8 cellular contexts compared by ENCODE assay signal in genomic region chr7:74417419-74417971, GRCh38. TPM values are rescaled to one million over a fixed set of nuclear protein-coding genes. Genes with fewer than 3 reads are reported as not detected.
A peak's percentile ranks its signal among the peaks of the same experiment; 100 is the strongest.
DNase-seq lines count a peak whose midpoint lies in the region; ATAC-seq and TF ChIP-seq lines count a peak whose summit lies in the region.

No MANE protein-coding gene starts in this region.

- no peak overlapping the region for H3K4me3 Mint-ChIP-seq in H9
- no peak overlapping the region for H3K4me3 Mint-ChIP-seq in naive thymus-derived CD8-positive, alpha-beta T cell

- no peak overlapping the region for H2BK5ac ChIP-seq in H9 (ENCODE audit: insufficient read length, low read length)

- no peak overlapping the region for H3K18ac ChIP-seq in H9 (ENCODE audit: insufficient read length, low read depth, low read length)

- no peak overlapping the region for H3K27ac ChIP-seq in H9 (ENCODE audit: insufficient read length, low read depth, low read length)
- no peak overlapping the region for H3K27ac ChIP-seq in esophagus muscularis mucosa (replicated peaks in 1 of 4)

- H3K9ac ChIP-seq in H9 (ENCODE audit: extremely low read depth, insufficient read length, low read length): no peak overlapping the region

- no peak overlapping the region for H3K23ac ChIP-seq in H9 (ENCODE audit: insufficient read length, low read depth, low read length)

- no peak overlapping the region for H3K56ac ChIP-seq in H9 (ENCODE audit: insufficient read length, low read depth, low read length)

- no peak overlapping the region for H3T11ph ChIP-seq in H9 (ENCODE audit: low read length)

- no peak overlapping the region for H2BK15ac ChIP-seq in H9 (ENCODE audit: low read depth, low read length)

- TF ChIP-seq EP300 in esophagus muscularis mucosa (IDR thresholded peaks at IDR 0.05): no peak

- no peaks in the 10 kb centered on the region for H3K79me2 ChIP-seq in H9 (ENCODE audit: insufficient read depth, low read length)

- no CpG with 5 or more reads among the region's 16 CpGs for WGBS in H9 (ENCODE audit: extremely low coverage, insufficient read length, low lambda C conversion rate)
- 30% methylated on average over 15 of the region's 16 CpGs for WGBS in esophagus muscularis mucosa

- H4K8ac ChIP-seq in H9 (replicated peaks; ENCODE audit: insufficient read length, low read depth, low read length): no peak overlapping the region

- H3K79me1 ChIP-seq in H9 (ENCODE audit: insufficient read depth, low read depth, low read length, poor library complexity, severe bottlenecking): no peaks in the 10 kb centered on the region

- H3K4me1 ChIP-seq in H9 (ENCODE audit: insufficient read depth, low read length) (no peaks in the 10 kb centered on the region), esophagus muscularis mucosa (peaks cover 3 to 12% (median 6%) of the 10 kb centered on the region in 4 donors)

- peak in 1 of 2 donors; percentile 64 for ATAC-seq in naive thymus-derived CD8-positive, alpha-beta T cell
- no peak for ATAC-seq in HG03521 (IDR thresholded peaks at IDR 0.05; ENCODE audit: unreplicated experiment)

- intact Hi-C loops in esophagus muscularis mucosa (cut with DNase I): loop anchor here (5.0 kb wide), 1 partner anchor 150 kb away; no protein-coding TSS in a partner anchor

- H2BK20ac ChIP-seq in H9 (ENCODE audit: low read depth, low read length, poor library complexity, severe bottlenecking): no peak overlapping the region

- no peak overlapping the region for H2AK5ac ChIP-seq in H9 (ENCODE audit: insufficient read length, low read length)

- DNase-seq in Ammon's horn (ENCODE audit: low spot score) (peak; percentile 85), H9 (peak; percentile 83), NOMO-1 treated with DMSO at 0.1 percent for 48 hours (lab: John Stamatoyannopoulos, UW; ENCODE audit: unreplicated experiment) (peak; percentile 75), activated T-cell treated with anti-CD3 and anti-CD28 coated beads for 1 hour (ENCODE audit: low read depth) (peak; percentile 49), esophagus muscularis mucosa (ENCODE audit: extremely low spot score) (no peak)
- peak; percentile 21 to 74 (median 50) for DNase-seq in naive thymus-derived CD8-positive, alpha-beta T cell
- peak; percentile 27 for DNase-seq in stimulated activated CD8-positive, alpha-beta memory T cell treated with anti-CD3 and anti-CD28 coated beads, Interleukin-7, amount 100 ng/mL, for 24 hours (ENCODE audit: low read depth)

- H3K4me1 Mint-ChIP-seq in H9: peaks cover 0 to 2% of the 10 kb centered on the region in 2 experiments; a peak in 1 of 4 replicates
- peaks cover 0 to 4% (median 0%) of the 10 kb centered on the region in 4 donors for H3K4me1 Mint-ChIP-seq in naive thymus-derived CD8-positive, alpha-beta T cell

- H4K91ac ChIP-seq in H9 (ENCODE audit: insufficient read length, low read depth, low read length): no peak overlapping the region

- H4K20me1 ChIP-seq in H9 (ENCODE audit: control insufficient read depth, insufficient read depth, insufficient read length): no peaks in the 10 kb centered on the region

- H3K14ac ChIP-seq in H9 (ENCODE audit: insufficient read depth, low read length): no peak overlapping the region; the same call in 1 of the 2 replicates

- no peak overlapping the region for H3K4me2 ChIP-seq in H9 (ENCODE audit: insufficient read depth, insufficient read length, low read length)

- no peak overlapping the region for H2BK120ac ChIP-seq in H9 (ENCODE audit: low read depth, low read length, poor library complexity, severe bottlenecking)

- H3K9me3 ChIP-seq in H9 (ENCODE audit: control insufficient read depth, low read depth, low read length): no peaks in the 10 kb centered on the region
- no peaks in the 10 kb centered on the region for H3K9me3 ChIP-seq in esophagus muscularis mucosa

- TF ChIP-seq CTCF in H9 (conservative IDR thresholded peaks at IDR 0.05) (peak; percentile 97), esophagus muscularis mucosa (IDR thresholded peaks at IDR 0.05) (peak; percentile 88 to 97 (median 95))

- H3K36me3 ChIP-seq in esophagus muscularis mucosa: no peaks in the 10 kb centered on the region

- H3K27me3 Mint-ChIP-seq in H9 (ENCODE audit: low read depth): no peaks in the 10 kb centered on the region; the same call in 1 of the 2 replicates
- H3K27me3 Mint-ChIP-seq in naive thymus-derived CD8-positive, alpha-beta T cell: no peaks in the 10 kb centered on the region

- H3K9me3 Mint-ChIP-seq in H9: no peaks in the 10 kb centered on the region; a peak in 3 of 5 replicates
- no peaks in the 10 kb centered on the region for H3K9me3 Mint-ChIP-seq in naive thymus-derived CD8-positive, alpha-beta T cell

- no peak overlapping the region for H3K4ac ChIP-seq in H9 (ENCODE audit: low read depth, low read length)

- H3K4me3 ChIP-seq in esophagus muscularis mucosa: no peak overlapping the region

- no peak overlapping the region for H4K5ac ChIP-seq in H9 (ENCODE audit: insufficient read length, low read depth, low read length)

- H2AFZ ChIP-seq in H9 (ENCODE audit: low read length): no peak overlapping the region

- H3K27me3 ChIP-seq in H9 (ENCODE audit: insufficient read depth, low read length): no peaks in the 10 kb centered on the region
- H3K27me3 ChIP-seq in esophagus muscularis mucosa: peaks cover 0 to 18% (median 0%) of the 10 kb centered on the region in 4 donors

- no peak for TF ChIP-seq POLR2A in esophagus muscularis mucosa (IDR thresholded peaks at IDR 0.05; ENCODE audit: low read depth)

- H3K23me2 ChIP-seq in H9 (ENCODE audit: insufficient read length, low read depth, low read length, poor library complexity, severe bottlenecking): no peaks in the 10 kb centered on the region

- H3K36me3 Mint-ChIP-seq in H9 (ENCODE audit: insufficient read depth in 1 of 3, low read depth in 3 of 3): peaks cover 0 to 1% (median 0%) of the 10 kb centered on the region in 3 experiments; a peak in 1 of 7 replicates
- no peaks in the 10 kb centered on the region for H3K36me3 Mint-ChIP-seq in naive thymus-derived CD8-positive, alpha-beta T cell

- POLR2A ChIA-PET in naive thymus-derived CD8-positive, alpha-beta T cell (lab: Charles Lee): interaction anchor here (0.5 kb wide), 1 partner anchor 243 kb away, joined by 3 read pairs; no protein-coding TSS in a partner anchor

- peak overlapping the region in 1 of 3 experiments; percentile 76; a peak in 1 of 7 replicates for H3K27ac Mint-ChIP-seq in H9
- H3K27ac Mint-ChIP-seq in naive thymus-derived CD8-positive, alpha-beta T cell: no peak overlapping the region

- no peak overlapping the region for H2BK12ac ChIP-seq in H9 (ENCODE audit: insufficient read length, low read depth, low read length)

RNA-seq across cellular contexts. Expression of gene GTF2IRD1, which starts 36.2 kb away (rescaled TPM):
- total RNA-seq in H9 (2021): 34.3 and 39.9 TPM in 2 replicates
- 10 to 100 TPM; 20.8 to 24.0 (median 22.0) TPM for total RNA-seq in esophagus muscularis mucosa
- total RNA-seq in naive thymus-derived CD8-positive, alpha-beta T cell: 1 to 10 TPM; 1.3 to 1.8 TPM
- polyA plus RNA-seq in naive thymus-derived CD8-positive, alpha-beta T cell: not detected

Comparison
In these comparisons a context has a peak if more than half of its experiments do, and no peak if none do; other contexts are left out.
1. RNA of gene GTF2IRD1, which starts 36.2 kb away (total RNA-seq): 34.3 to 39.9 TPM in H9 and 20.8 to 24.0 TPM in esophagus muscularis mucosa; 1.3 to 1.8 TPM in naive thymus-derived CD8-positive, alpha-beta T cell; every median in the first group is over 4 times any median in the second.